ENCODE assay signal across 11 cellular contexts in genomic region chr10:10993785-10994184, GRCh38.
"Had no signal": no experiment of that assay in that cellular context is flagged by ENCODE, and none has a peak within 500 bp of the region (broad histone marks: within the 10 kb centered on the region; RNA-seq: fewer than 3 reads in every experiment).

No MANE protein-coding gene starts in this region.

- H3K27ac ChIP-seq: GM23248 had no signal

- H3K4me2 ChIP-seq: GM23338 had no signal

- H3K9ac ChIP-seq: GM23248 had no signal

- H3K4me1 ChIP-seq: HAP-1 had no signal

- FAIRE-seq: H1, H54 had no signal

- H3K4me3 ChIP-seq: GM23248, GM23338, HAP-1 had no signal

- DNase-seq: GM23248, GOT3, H7, H9, HCEC 1CT, HFFc6 had no signal

- H3K36me3 ChIP-seq: HAP-1 had no signal

- ATAC-seq: GM23338, HCT116 had no signal

- H2AFZ ChIP-seq: GM23248, GM23338 had no signal
